9 cellular contexts compared by ENCODE assay signal in genomic region chr7:154055489-154056106, GRCh38. TPM values are rescaled to one million over a fixed set of nuclear protein-coding genes. Genes with fewer than 3 reads are reported as not detected.
DNase-seq lines count a peak whose midpoint lies in the region; ATAC-seq and TF ChIP-seq lines count a peak whose summit lies in the region.
"Not testable (repeated sequence)": the region's sequence is repeated elsewhere in the genome, so short reads cannot be mapped to it uniquely, and the experiment has no call there.
"Had no signal": no experiment of that assay in that cellular context is flagged by ENCODE, and none has a peak within 500 bp of the region (broad histone marks: within the 10 kb centered on the region; RNA-seq: fewer than 3 reads in every experiment).

No MANE protein-coding gene starts in this region.

- DNase-seq in CD1c-positive myeloid dendritic cell (ENCODE audit: extremely low spot score) (peak; percentile 11), HEK293T (ENCODE audit: extremely low spot score) (peak; percentile 17), NB4 (ENCODE audit: low read depth) (peak; percentile 66), fibroblast of the aortic adventitia (ENCODE audit: low read depth) (peak; percentile 29), left lung (peak in 1 of 2 donors; percentile 51), sciatic nerve (ENCODE audit: low spot score) (peak; percentile 67)
- DNase-seq in activated CD4-positive, alpha-beta T cell treated with anti-CD3 and anti-CD28 coated beads for 36 hours: peak; percentile 48

- not testable (repeated sequence) for H3K36me3 Mint-ChIP-seq in activated CD4-positive, alpha-beta T cell treated with anti-CD3 and anti-CD28 coated beads for 36 hours (ENCODE audit: low read depth); brain

- not testable (repeated sequence) for H3K27ac Mint-ChIP-seq in activated CD4-positive, alpha-beta T cell treated with anti-CD3 and anti-CD28 coated beads for 36 hours
- H3K27ac Mint-ChIP-seq in brain: peak overlapping the region in 2 of 5 experiments; percentile 38 to 43

- H3K4me3 ChIP-seq in NB4 (ENCODE audit: low read depth, low read length); fibroblast of the aortic adventitia (ENCODE audit: low read depth, low read length); left lung: not testable (repeated sequence)

- TF ChIP-seq CTCF in NB4 (IDR thresholded peaks at IDR 0.05; ENCODE audit: low read depth, low read length); brain (conservative IDR thresholded peaks at IDR 0.05); fibroblast of the aortic adventitia (IDR thresholded peaks at IDR 0.05; ENCODE audit: insufficient read depth, low read length); left lung (IDR thresholded peaks at IDR 0.05): not testable (repeated sequence)

- CTCF ChIA-PET in HEK293T (lab: Yijun Ruan, JAX); activated CD4-positive, alpha-beta T cell treated with anti-CD3 and anti-CD28 coated beads for 36 hours (lab: Charles Lee): not testable (repeated sequence)

- not testable (repeated sequence) for ATAC-seq in activated CD4-positive, alpha-beta T cell treated with anti-CD3 and anti-CD28 coated beads for 36 hours; sciatic nerve
- peak; percentile 78 for ATAC-seq in left lung

- peaks cover 11% of the 10 kb centered on the region for H3K27me3 Mint-ChIP-seq in activated CD4-positive, alpha-beta T cell treated with anti-CD3 and anti-CD28 coated beads for 36 hours
- H3K27me3 Mint-ChIP-seq in brain: peaks cover 22% of the 10 kb centered on the region

- H3K9me3 ChIP-seq in left lung: not testable (repeated sequence)

- not testable (repeated sequence) for H3K4me1 Mint-ChIP-seq in activated CD4-positive, alpha-beta T cell treated with anti-CD3 and anti-CD28 coated beads for 36 hours
- H3K4me1 Mint-ChIP-seq in brain: peaks cover 11% of the 10 kb centered on the region

- not testable (repeated sequence) for H3K4me3 Mint-ChIP-seq in activated CD4-positive, alpha-beta T cell treated with anti-CD3 and anti-CD28 coated beads for 36 hours
- peak overlapping the region in 4 of 5 experiments; percentile 29 to 74 (median 54) for H3K4me3 Mint-ChIP-seq in brain

- POLR2A ChIA-PET in HEK293T (lab: Yijun Ruan, JAX); activated CD4-positive, alpha-beta T cell treated with anti-CD3 and anti-CD28 coated beads for 36 hours (lab: Charles Lee): not testable (repeated sequence)

- intact Hi-C loops in activated CD4-positive, alpha-beta T cell treated with anti-CD3 and anti-CD28 coated beads for 36 hours (cut with DNase I, micrococcal nuclease); left lung (cut with DNase I); sciatic nerve (cut with DNase I): not testable (repeated sequence)

- H3K4me1 ChIP-seq in left lung: not testable (repeated sequence)

- TF ChIP-seq POLR2A in NB4 (IDR thresholded peaks at IDR 0.05; ENCODE audit: extremely low read depth, insufficient read length): not testable (repeated sequence)

- H3K27ac ChIP-seq in left lung: not testable (repeated sequence)

- not testable (repeated sequence) for H3K36me3 ChIP-seq in left lung

- peaks cover 0 to 25% of the 10 kb centered on the region in 2 donors for H3K27me3 ChIP-seq in left lung

- H3K9me3 Mint-ChIP-seq in activated CD4-positive, alpha-beta T cell treated with anti-CD3 and anti-CD28 coated beads for 36 hours (ENCODE audit: low read depth): not testable (repeated sequence)
- H3K9me3 Mint-ChIP-seq in brain: peaks cover 0 to 10% (median 4%) of the 10 kb centered on the region in 5 experiments

RNA-seq across cellular contexts. Expression of gene DPP6, which starts 3.4 kb away (rescaled TPM):
- total RNA-seq in activated CD4-positive, alpha-beta T cell treated with anti-CD3 and anti-CD28 coated beads for 36 hours: not detected
- polyA plus RNA-seq in brain (ENCODE audit: insufficient read depth, low read depth, low replicate concordance): 16.7 TPM
- total RNA-seq in fibroblast of the aortic adventitia (ENCODE audit: low replicate concordance) (not detected in 2 replicates), left lung (under 1 TPM; 0.29 to 0.52 TPM), sciatic nerve (0.62 TPM)
- total RNA-seq: activated naive CD8-positive, alpha-beta T cell treated with anti-CD3 and anti-CD28 coated beads, Interleukin-2, amount 10 ng/mL, durations not matched to agents 7 days and 5 days had no signal
